16 cellular contexts compared by ENCODE assay signal in the genomic region with DNA sequence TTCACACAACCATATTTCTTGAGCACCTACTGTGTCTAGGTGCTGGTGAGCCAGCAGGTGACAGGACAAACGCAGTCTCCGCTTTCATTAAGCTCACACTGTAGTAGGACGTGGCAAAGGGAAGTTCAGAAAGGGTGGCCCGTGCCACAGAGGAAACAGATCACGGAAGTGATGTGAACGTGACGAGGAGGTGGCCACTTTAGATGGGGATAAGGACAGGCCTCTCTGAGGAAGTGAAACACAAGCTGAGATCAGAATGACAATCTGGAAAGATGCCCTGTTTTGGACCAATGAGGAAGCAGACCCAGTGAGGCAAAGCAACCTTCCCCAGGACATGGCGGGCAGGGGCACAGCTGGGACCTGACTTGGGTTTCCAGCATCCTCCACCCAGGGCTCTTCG.
A peak's percentile ranks its signal among the peaks of the same experiment; 100 is the strongest.
DNase-seq lines count a peak whose midpoint lies in the region; ATAC-seq and TF ChIP-seq lines count a peak whose summit lies in the region.
"Had no signal": no experiment of that assay in that cellular context is flagged by ENCODE, and none has a peak within 500 bp of the region (broad histone marks: within the 10 kb centered on the region; RNA-seq: fewer than 3 reads in every experiment).

No MANE protein-coding gene starts in this region.

- H3K9me3 ChIP-seq in breast epithelium, result no peaks in the 10 kb centered on the region

- H3K36me3 ChIP-seq in breast epithelium, result no peaks in the 10 kb centered on the region

- intact Hi-C loops in CD14-positive monocyte (cut with micrococcal nuclease), result no loop called here
- intact Hi-C loops in breast epithelium (cut with DNase I; ENCODE audit: low total_unique reads), result no loop called here

- H3K27me3 Mint-ChIP-seq in CD14-positive monocyte (ENCODE audit: low read depth in 3 of 3) (peaks cover 14 to 25% (median 25%) of the 10 kb centered on the region in 3 donors), neural crest cell (ENCODE audit: low read depth) (peaks cover 25% of the 10 kb centered on the region)

- peaks cover 25% of the 10 kb centered on the region for H3K4me1 Mint-ChIP-seq in CD14-positive monocyte
- peaks cover 13% of the 10 kb centered on the region for H3K4me1 Mint-ChIP-seq in neural crest cell
- H3K4me1 Mint-ChIP-seq: central memory CD8-positive, alpha-beta T cell had no signal

- TF ChIP-seq CTCF in CD14-positive monocyte (IDR thresholded peaks at IDR 0.05) (no peak), coronary artery (IDR thresholded peaks at IDR 0.05) (no peak), neural crest cell (conservative IDR thresholded peaks at IDR 0.05) (no peak), breast epithelium (IDR thresholded peaks at IDR 0.05) (no peak)

- H3K27ac ChIP-seq in coronary artery, result no peak overlapping the region
- no peak overlapping the region for H3K27ac ChIP-seq in breast epithelium

- no peaks in the 10 kb centered on the region for H3K4me1 ChIP-seq in breast epithelium

- H3K27me3 ChIP-seq in breast epithelium, result no peaks in the 10 kb centered on the region

- peak; percentile 81 for DNase-seq in CD14-positive monocyte (ENCODE audit: low spot score)
- peak; percentile 95 for DNase-seq in MV-4-11 (lab: John Stamatoyannopoulos, UW)
- peak; percentile 67 for DNase-seq in coronary artery (ENCODE audit: low spot score)
- DNase-seq in neural crest cell (ENCODE audit: low read depth, low spot score), result no peak
- DNase-seq in breast epithelium (ENCODE audit: low spot score in 2 of 2), result no peak
- DNase-seq in D341Med (ENCODE audit: low spot score), result no peak
- DNase-seq in epidermal melanocyte (ENCODE audit: insufficient read length, low spot score), result no peak
- DNase-seq: activated naive CD8-positive, alpha-beta T cell treated with anti-CD3 and anti-CD28 coated beads, Interleukin-2, amount 50 U/mL, for 24 hours; activated T-cell treated with anti-CD3 and anti-CD28 coated beads, Interleukin-2, amount 50 U/mL, for 24 hours; HCEC 1CT; NCI-H1436; NCI-H345; NK-92 treated with Interleukin-12 subunit alpha and Interleukin-12 subunit beta, amount 100 ng/mL, for 24 hours; T-helper 9 cell had no signal

- H3K4me3 ChIP-seq in coronary artery, result no peak overlapping the region
- no peak overlapping the region for H3K4me3 ChIP-seq in breast epithelium

- H3K9me3 Mint-ChIP-seq in CD14-positive monocyte (peaks cover 6 to 28% (median 21%) of the 10 kb centered on the region in 7 donors), neural crest cell (no peaks in the 10 kb centered on the region)
- H3K9me3 Mint-ChIP-seq: activated naive CD8-positive, alpha-beta T cell treated with anti-CD3 and anti-CD28 coated beads, Interleukin-2, amount 50 U/mL, for 24 hours; activated T-cell treated with anti-CD3 and anti-CD28 coated beads, Interleukin-2, amount 50 U/mL, for 24 hours; central memory CD8-positive, alpha-beta T cell had no signal

- no peak for ATAC-seq in GM19351 (IDR thresholded peaks at IDR 0.05; ENCODE audit: unreplicated experiment)
- ATAC-seq: activated naive CD8-positive, alpha-beta T cell treated with anti-CD3 and anti-CD28 coated beads, Interleukin-2, amount 50 U/mL, for 24 hours had no signal

- TF ChIP-seq POLR2A in breast epithelium (IDR thresholded peaks at IDR 0.05), result no peak

- peaks cover 0 to 5% of the 10 kb centered on the region in 2 donors for H3K36me3 Mint-ChIP-seq in CD14-positive monocyte
- H3K36me3 Mint-ChIP-seq in neural crest cell (ENCODE audit: low read depth), result no peaks in the 10 kb centered on the region

- H3K27ac Mint-ChIP-seq in CD14-positive monocyte (peak overlapping the region; percentile 83 to 91 (median 84)), neural crest cell (ENCODE audit: unreplicated experiment) (no peak overlapping the region)
- H3K27ac Mint-ChIP-seq: activated naive CD8-positive, alpha-beta T cell treated with anti-CD3 and anti-CD28 coated beads, Interleukin-2, amount 50 U/mL, for 24 hours; activated T-cell treated with anti-CD3 and anti-CD28 coated beads, Interleukin-2, amount 50 U/mL, for 24 hours had no signal

- H3K4me3 Mint-ChIP-seq in CD14-positive monocyte, result peak overlapping the region; percentile 6 to 53
- H3K4me3 Mint-ChIP-seq in neural crest cell, result peak overlapping the region; percentile 29
- H3K4me3 Mint-ChIP-seq: activated naive CD8-positive, alpha-beta T cell treated with anti-CD3 and anti-CD28 coated beads, Interleukin-2, amount 50 U/mL, for 24 hours; activated T-cell treated with anti-CD3 and anti-CD28 coated beads, Interleukin-2, amount 50 U/mL, for 24 hours; central memory CD8-positive, alpha-beta T cell had no signal

Comparison
In these comparisons a context has a peak if more than half of its experiments do, and no peak if none do; other contexts are left out.
1. DNase-seq: peak in CD14-positive monocyte (single experiment), MV-4-11 (single experiment) and coronary artery (single experiment); none in neural crest cell (single experiment), breast epithelium (0 of 2), D341Med (single experiment) and epidermal melanocyte (single experiment).